In genomic region chr12:124523071-124523470, GRCh38 we compare ENCODE assay signal across 11 cellular contexts. TPM values are rescaled to one million over a fixed set of nuclear protein-coding genes. Genes with fewer than 3 reads are reported as not detected.
DNase-seq lines count a peak whose midpoint lies in the region; ATAC-seq and TF ChIP-seq lines count a peak whose summit lies in the region.
"Had no signal": no experiment of that assay in that cellular context is flagged by ENCODE, and none has a peak within 500 bp of the region (broad histone marks: within the 10 kb centered on the region; RNA-seq: fewer than 3 reads in every experiment).

No MANE protein-coding gene starts in this region.

- H3K27ac ChIP-seq in prostate gland, result peak overlapping the region; percentile 44 to 49
- no peak overlapping the region for H3K27ac ChIP-seq in CD4-positive, alpha-beta memory T cell (ENCODE audit: low read depth, low read length)

- H3K27ac Mint-ChIP-seq in chondrocyte (ENCODE audit: unreplicated experiment), result peak overlapping the region; percentile 36
- H3K27ac Mint-ChIP-seq in CD4-positive, alpha-beta memory T cell, result peak overlapping the region in 1 of 7 donors; percentile 18

- H3K27me3 ChIP-seq in prostate gland (replicated peaks; ENCODE audit: insufficient read depth), result no peaks in the 10 kb centered on the region
- H3K27me3 ChIP-seq in CD4-positive, alpha-beta memory T cell (ENCODE audit: insufficient read depth, low read length), result no peaks in the 10 kb centered on the region

- H3K4me1 ChIP-seq in prostate gland (replicated peaks), result peaks cover 23% of the 10 kb centered on the region
- no peaks in the 10 kb centered on the region for H3K4me1 ChIP-seq in CD4-positive, alpha-beta memory T cell (ENCODE audit: insufficient read depth, low read length)

- POLR2A ChIA-PET in CD4-positive, alpha-beta memory T cell (lab: Charles Lee; ENCODE audit: partially characterized antibody), result no interaction called here

- no peak overlapping the region for H3K4me3 ChIP-seq in prostate gland
- no peak overlapping the region for H3K4me3 ChIP-seq in CD4-positive, alpha-beta memory T cell (ENCODE audit: low read length in 2 of 2)

- no peak overlapping the region for H3K4me3 Mint-ChIP-seq in chondrocyte (ENCODE audit: unreplicated experiment)
- H3K4me3 Mint-ChIP-seq in CD4-positive, alpha-beta memory T cell, result no peak overlapping the region

- H3K36me3 ChIP-seq in prostate gland, result no peaks in the 10 kb centered on the region
- H3K36me3 ChIP-seq in CD4-positive, alpha-beta memory T cell (ENCODE audit: insufficient read depth, low read length), result no peaks in the 10 kb centered on the region

- CTCF ChIA-PET in CD4-positive, alpha-beta memory T cell (lab: Charles Lee; ENCODE audit: partially characterized antibody), result no interaction called here

- peaks cover 3% of the 10 kb centered on the region for H3K36me3 Mint-ChIP-seq in chondrocyte (ENCODE audit: low read depth)
- H3K36me3 Mint-ChIP-seq in CD4-positive, alpha-beta memory T cell, result peaks cover 4 to 5% of the 10 kb centered on the region in 2 donors

- DNase-seq in NCI-H2171 treated with DMSO at 0.1 percent for 48 hours (lab: John Stamatoyannopoulos, UW), result peak; percentile 93
- DNase-seq in chondrocyte (ENCODE audit: low spot score), result no peak
- no peak for DNase-seq in prostate gland (ENCODE audit: low spot score)
- DNase-seq in CD4-positive, alpha-beta memory T cell, result no peak
- no peak for DNase-seq in DMS114 treated with DMSO at 0.1 percent for 48 hours (lab: John Stamatoyannopoulos, UW; ENCODE audit: unreplicated experiment)
- no peak for DNase-seq in NAMALWA (ENCODE audit: low spot score)
- DNase-seq: Karpas-422; stimulated activated CD4-positive, alpha-beta T cell treated with anti-CD3 and anti-CD28 coated beads, Interleukin-2, amount 100 ng/mL, for 24 hours; T-helper 2 cell had no signal

- 23% methylated on average over 12 of the region's 12 CpGs for WGBS in prostate gland

- no peaks in the 10 kb centered on the region for H3K9me3 Mint-ChIP-seq in chondrocyte (ENCODE audit: low read depth)
- H3K9me3 Mint-ChIP-seq in CD4-positive, alpha-beta memory T cell, result no peaks in the 10 kb centered on the region

- intact Hi-C loops in prostate gland (cut with DNase I), result no loop called here
- intact Hi-C loops in CD4-positive, alpha-beta memory T cell (cut with micrococcal nuclease), result no loop called here

- no peaks in the 10 kb centered on the region for H3K9me3 ChIP-seq in prostate gland
- no peaks in the 10 kb centered on the region for H3K9me3 ChIP-seq in CD4-positive, alpha-beta memory T cell (ENCODE audit: control insufficient read depth in 1 of 2, low read length in 2 of 2)

- no peak for TF ChIP-seq CTCF in chondrocyte (IDR thresholded peaks at IDR 0.05)
- no peak for TF ChIP-seq CTCF in prostate gland (IDR thresholded peaks at IDR 0.05)

- H3K27me3 Mint-ChIP-seq in chondrocyte (ENCODE audit: low read depth), result no peaks in the 10 kb centered on the region
- H3K27me3 Mint-ChIP-seq in CD4-positive, alpha-beta memory T cell, result no peaks in the 10 kb centered on the region

- ATAC-seq in GM18868 (IDR thresholded peaks at IDR 0.05; ENCODE audit: unreplicated experiment) (peak; percentile 49), HG03378 (IDR thresholded peaks at IDR 0.05; ENCODE audit: unreplicated experiment) (no peak)

- TF ChIP-seq POLR2A in prostate gland (IDR thresholded peaks at IDR 0.05), result no peak

- peaks cover 49% of the 10 kb centered on the region for H3K4me1 Mint-ChIP-seq in chondrocyte (ENCODE audit: low read depth)
- H3K4me1 Mint-ChIP-seq in CD4-positive, alpha-beta memory T cell, result peaks cover 11 to 50% (median 19%) of the 10 kb centered on the region in 4 donors

RNA-seq across cellular contexts. Expression of gene NCOR2, which starts 44.3 kb away (rescaled TPM):
- 327 to 390 TPM (median 348 TPM) in 3 replicates for total RNA-seq in chondrocyte
- 100 to 1,000 TPM; 184 to 306 TPM for total RNA-seq in prostate gland
- total RNA-seq in CD4-positive, alpha-beta memory T cell, result 100 to 1,000 TPM in 1 of 2 experiments, 10 to 100 TPM in 1; 89.5 to 105 TPM
- 10 to 100 TPM in 1 of 2 donors, under 1 TPM in 1; 0.37 to 19.5 TPM for polyA plus RNA-seq in CD4-positive, alpha-beta memory T cell
